ENCODE assay signal across 8 cellular contexts in the genomic region with DNA sequence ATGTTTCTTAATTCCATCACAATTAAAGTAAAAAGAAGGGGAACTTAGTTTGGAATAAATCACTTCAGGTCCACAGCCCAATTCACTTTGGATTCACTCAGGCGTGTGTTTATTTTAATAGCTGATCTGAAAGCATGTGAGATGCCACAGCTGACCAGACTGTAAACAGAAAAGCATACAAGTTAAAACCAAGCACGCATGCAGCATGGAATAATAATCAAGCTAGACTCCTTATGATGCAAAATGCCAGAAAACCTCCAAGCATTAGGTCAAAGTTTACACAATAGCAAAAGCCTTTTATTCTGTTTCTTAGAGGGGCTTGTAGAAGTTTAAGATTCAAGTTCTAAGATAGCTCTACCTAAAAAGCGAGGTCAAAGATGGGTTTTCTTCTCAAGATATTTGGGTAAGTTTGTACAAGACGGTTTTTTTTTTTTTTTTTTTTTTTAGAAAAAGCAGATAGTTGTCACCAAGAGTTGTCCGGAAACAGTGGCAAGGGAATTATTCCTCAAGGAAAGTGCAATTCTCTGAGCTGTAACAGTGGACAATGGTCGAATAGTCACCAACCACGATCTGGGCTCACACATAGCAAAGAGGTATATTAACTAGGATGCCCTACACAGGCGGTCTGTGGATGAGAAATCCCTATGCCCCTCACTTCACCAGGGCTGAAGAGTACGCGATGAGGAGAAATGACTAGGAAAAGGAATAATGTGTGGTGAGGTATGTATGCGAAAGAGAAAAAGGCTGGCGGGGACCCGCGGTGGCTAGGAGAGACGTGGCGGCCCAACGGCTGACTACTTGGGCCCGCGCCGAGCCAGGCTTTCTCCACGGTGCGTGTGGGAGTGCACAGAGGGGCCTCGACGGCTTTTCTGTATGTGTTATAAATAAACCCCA. TPM values are rescaled to one million over a fixed set of nuclear protein-coding genes. Genes with fewer than 3 reads are reported as not detected.
DNase-seq lines count a peak whose midpoint lies in the region; ATAC-seq and TF ChIP-seq lines count a peak whose summit lies in the region.

No MANE protein-coding gene starts in this region.

- no peaks in the 10 kb centered on the region for H3K9me3 ChIP-seq in HCT116 (ENCODE audit: control insufficient read depth in 1 of 2, insufficient read depth in 1 of 2, low read depth in 1 of 2, low read length in 2 of 2)
- peaks cover 2% of the 10 kb centered on the region for H3K9me3 ChIP-seq in iPS-18c (ENCODE audit: control insufficient read depth, insufficient read depth, low read length)
- H3K9me3 ChIP-seq in skeletal muscle satellite cell (replicated peaks; ENCODE audit: low read length) = no peaks in the 10 kb centered on the region

- H2AFZ ChIP-seq in HCT116 (ENCODE audit: low read depth, low read length, poor library complexity, severe bottlenecking) = peak overlapping the region; percentile 74

- POLR2A ChIA-PET in HCT116 (lab: Charles Lee) = interaction anchor here (0.7 to 1.5 kb wide), 2 partner anchors 9 to 10 kb away, joined by 4 read pairs; no protein-coding TSS in a partner anchor

- no peaks in the 10 kb centered on the region for H4K20me1 ChIP-seq in HCT116 (ENCODE audit: insufficient read depth)

- no peaks in the 10 kb centered on the region for H3K9me2 ChIP-seq in HCT116 (ENCODE audit: insufficient read depth)

- CTCF ChIA-PET in HCT116 (lab: Charles Lee) = no interaction called here

- ATAC-seq in HCT116 (peak; percentile 56), HG02884 (IDR thresholded peaks at IDR 0.05; ENCODE audit: unreplicated experiment) (no peak)
- ATAC-seq in activated CD4-positive, CD25-positive, alpha-beta regulatory T cell treated with anti-CD3 and anti-CD28 coated beads, Interleukin-2, amount 50 U/mL, for 24 hours = no peak

- 0 out of 2 replicates have a peak overlapping the region, but pooled peaks have one; percentile 29 for H3K27ac ChIP-seq in HCT116 (ENCODE audit: low read depth, low read length)

- H3K27me3 ChIP-seq in HCT116 (ENCODE audit: insufficient read depth, low read length) (no peaks in the 10 kb centered on the region), skeletal muscle satellite cell (ENCODE audit: control insufficient read depth, insufficient read depth, low read length) (no peaks in the 10 kb centered on the region)

- peaks cover 35% of the 10 kb centered on the region for H3K79me2 ChIP-seq in HCT116 (ENCODE audit: insufficient read depth, low read length)

- no peak for TF ChIP-seq POLR2A in HCT116 (IDR thresholded peaks at IDR 0.05; ENCODE audit: borderline replicate concordance, extremely low read depth, insufficient read depth, insufficient read length)

- H3K4me1 ChIP-seq in HCT116 (ENCODE audit: control insufficient read depth in 1 of 2, insufficient read depth in 2 of 2, low read length in 2 of 2) (0 out of 4 replicates have a peak, but pooled peaks cover 2 to 5% of the 10 kb centered on the region in 2 experiments), skeletal muscle satellite cell (ENCODE audit: control insufficient read depth, insufficient read depth, low read length) (peaks cover 8% of the 10 kb centered on the region)

- H3K4me3 ChIP-seq in HCT116 (replicated peaks in 1 of 2; ENCODE audit: low read depth in 1 of 2, low read length in 2 of 2) (peak overlapping the region; percentile 74 to 77), astrocyte of the spinal cord (ENCODE audit: low read depth, low read length) (peak overlapping the region; percentile 49), iPS-18c (ENCODE audit: insufficient read depth, low read depth, low read length) (peak overlapping the region; percentile 71), skeletal muscle satellite cell (ENCODE audit: low read length) (peak overlapping the region; percentile 70)

- no peak for TF ChIP-seq CTCF in HCT116 (IDR thresholded peaks at IDR 0.05 in 2 of 3, conservative IDR thresholded peaks at IDR 0.05 in 1 of 3; ENCODE audit: borderline replicate concordance in 1 of 3, insufficient read depth in 1 of 3, low read depth in 2 of 3, low read length in 2 of 3)
- no peak for TF ChIP-seq CTCF in astrocyte of the spinal cord (IDR thresholded peaks at IDR 0.05; ENCODE audit: low read depth, low read length)

- in situ Hi-C loops in astrocyte of the spinal cord (cut with HindIII; ENCODE audit: low sequenced_read_pairs) = no loop called here

- intact Hi-C loops in HCT116 (cut with micrococcal nuclease) = no loop called here

- BruUV-seq in HCT116 (replicated peaks; lab: Mats Ljungman, UMichigan) = no TSS peak

- peak overlapping the region; percentile 80 for H3K4me2 ChIP-seq in HCT116 (ENCODE audit: low read length)
- peak overlapping the region; percentile 80 for H3K4me2 ChIP-seq in skeletal muscle satellite cell (ENCODE audit: low read length)

- RAD21 ChIA-PET in HCT116 (lab: Charles Lee; ENCODE audit: low non-redundant PET in 1 of 2, low total read pairs in 2 of 2, uncharacterized antibody in 2 of 2, unreplicated experiment in 2 of 2) = no interaction called here

- no peak for DNase-seq in HCT116 (ENCODE audit: low read depth, low spot score)
- peak; percentile 14 for DNase-seq in astrocyte of the spinal cord (ENCODE audit: low read depth, low spot score)
- no peak for DNase-seq in activated effector memory CD4-positive, alpha-beta T cell treated with anti-CD3 and anti-CD28 coated beads, Interleukin-2, amount 50 U/mL, for 16 hours
- DNase-seq in HuH-7 (ENCODE audit: low spot score) = no peak

- H3K9ac ChIP-seq in HCT116 (ENCODE audit: low read length) (peak overlapping the region; percentile 49), skeletal muscle satellite cell (ENCODE audit: low read depth, low read length) (peak overlapping the region; percentile 62)

- no peak for TF ChIP-seq RAD21 in HCT116 (IDR thresholded peaks at IDR 0.05; ENCODE audit: low read depth)

- H3K36me3 ChIP-seq in HCT116 (ENCODE audit: control insufficient read depth in 1 of 2, insufficient read depth in 2 of 2, low read length in 2 of 2) (no peaks in the 10 kb centered on the region), skeletal muscle satellite cell (ENCODE audit: insufficient read depth, low read length) (no peaks in the 10 kb centered on the region)

TF ChIP-seq in HCT116, 20 proteins besides CTCF, POLR2A, EP300 and RAD21:
- TF ChIP-seq EZH2 (IDR thresholded peaks at IDR 0.05) (no peak), EZH2phosphoT487 (IDR thresholded peaks at IDR 0.05; ENCODE audit: borderline replicate concordance) (no peak), POLR2AphosphoS5 (IDR thresholded peaks at IDR 0.05; ENCODE audit: low read depth, low read length) (no peak), SIN3A (IDR thresholded peaks at IDR 0.05; ENCODE audit: low read depth) (0 out of 2 replicates have a peak, but pooled peaks have one; percentile 13)
- TF ChIP-seq, protein P1, sequence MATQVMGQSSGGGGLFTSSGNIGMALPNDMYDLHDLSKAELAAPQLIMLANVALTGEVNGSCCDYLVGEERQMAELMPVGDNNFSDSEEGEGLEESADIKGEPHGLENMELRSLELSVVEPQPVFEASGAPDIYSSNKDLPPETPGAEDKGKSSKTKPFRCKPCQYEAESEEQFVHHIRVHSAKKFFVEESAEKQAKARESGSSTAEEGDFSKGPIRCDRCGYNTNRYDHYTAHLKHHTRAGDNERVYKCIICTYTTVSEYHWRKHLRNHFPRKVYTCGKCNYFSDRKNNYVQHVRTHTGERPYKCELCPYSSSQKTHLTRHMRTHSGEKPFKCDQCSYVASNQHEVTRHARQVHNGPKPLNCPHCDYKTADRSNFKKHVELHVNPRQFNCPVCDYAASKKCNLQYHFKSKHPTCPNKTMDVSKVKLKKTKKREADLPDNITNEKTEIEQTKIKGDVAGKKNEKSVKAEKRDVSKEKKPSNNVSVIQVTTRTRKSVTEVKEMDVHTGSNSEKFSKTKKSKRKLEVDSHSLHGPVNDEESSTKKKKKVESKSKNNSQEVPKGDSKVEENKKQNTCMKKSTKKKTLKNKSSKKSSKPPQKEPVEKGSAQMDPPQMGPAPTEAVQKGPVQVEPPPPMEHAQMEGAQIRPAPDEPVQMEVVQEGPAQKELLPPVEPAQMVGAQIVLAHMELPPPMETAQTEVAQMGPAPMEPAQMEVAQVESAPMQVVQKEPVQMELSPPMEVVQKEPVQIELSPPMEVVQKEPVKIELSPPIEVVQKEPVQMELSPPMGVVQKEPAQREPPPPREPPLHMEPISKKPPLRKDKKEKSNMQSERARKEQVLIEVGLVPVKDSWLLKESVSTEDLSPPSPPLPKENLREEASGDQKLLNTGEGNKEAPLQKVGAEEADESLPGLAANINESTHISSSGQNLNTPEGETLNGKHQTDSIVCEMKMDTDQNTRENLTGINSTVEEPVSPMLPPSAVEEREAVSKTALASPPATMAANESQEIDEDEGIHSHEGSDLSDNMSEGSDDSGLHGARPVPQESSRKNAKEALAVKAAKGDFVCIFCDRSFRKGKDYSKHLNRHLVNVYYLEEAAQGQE (IDR thresholded peaks at IDR 0.05; ENCODE audit: low read depth) = no peak

RNA-seq across cellular contexts. Expression of a gene that starts 0.7 kb away (rescaled TPM):
- total RNA-seq in HCT116 (2021; ENCODE audit: unreplicated experiment) = 16.0 TPM
- 6.1 TPM in 2 replicates for polyA plus RNA-seq in HCT116 (2012)
- 9.1 and 11.4 TPM in 2 replicates for total RNA-seq in skeletal muscle satellite cell (2012; rRNA removed)
